1 cellular context compared by ENCODE assay signal in genomic region chr12:110698171-110698902, GRCh38.
TF ChIP-seq lines count a peak whose summit lies in the region.

No MANE protein-coding gene starts in this region.

TF ChIP-seq in K562, 482 proteins besides CTCF, POLR2A, EP300 and RAD21 (continued from another document and continues in another):
- no peak for TF ChIP-seq ZNF518B (CRISPR knock-in tag; IDR thresholded peaks at IDR 0.05)
- TF ChIP-seq ASH1L (IDR thresholded peaks at IDR 0.05; ENCODE audit: borderline replicate concordance, low read depth, partially characterized antibody), result no peak
- TF ChIP-seq DACH1 (IDR thresholded peaks at IDR 0.05; ENCODE audit: partially characterized antibody), result no peak
- peak; percentile 66 for TF ChIP-seq BACH1 (tag; IDR thresholded peaks at IDR 0.05)
- TF ChIP-seq ATF7 (IDR thresholded peaks at IDR 0.05), result peak; percentile 75
- no peak for TF ChIP-seq ATF6 (CRISPR knock-in tag; IDR thresholded peaks at IDR 0.05)
- no peak for TF ChIP-seq ZMIZ1 (IDR thresholded peaks at IDR 0.05; ENCODE audit: low read depth in 2 of 2, low read length in 2 of 2)
- no peak for TF ChIP-seq KDM5B (IDR thresholded peaks at IDR 0.05; ENCODE audit: insufficient replicate concordance, low read depth, low read length)
- no peak for TF ChIP-seq HNRNPL (IDR thresholded peaks at IDR 0.05; ENCODE audit: low read depth, low read length)
- TF ChIP-seq E2F3 (CRISPR knock-in tag; IDR thresholded peaks at IDR 0.05), result peak; percentile 37; the same call in 1 of the 2 replicates
- TF ChIP-seq HOXB6 (CRISPR knock-in tag; IDR thresholded peaks at IDR 0.05; ENCODE audit: borderline replicate concordance), result no peak
- peak; percentile 95 for TF ChIP-seq CTBP1 (IDR thresholded peaks at IDR 0.05; ENCODE audit: borderline replicate concordance)
- no peak for TF ChIP-seq CBFB (CRISPR knock-in tag; IDR thresholded peaks at IDR 0.05)
- TF ChIP-seq HNRNPH1 (optimal IDR thresholded peaks at IDR 0.05; ENCODE audit: low read depth, low read length), result no peak
- no peak for TF ChIP-seq EZH2 (IDR thresholded peaks at IDR 0.05; ENCODE audit: borderline replicate concordance, low read depth, low read length)
- TF ChIP-seq SNRNP70 (optimal IDR thresholded peaks at IDR 0.05; ENCODE audit: low read depth, low read length), result no peak
- TF ChIP-seq TAF1 (IDR thresholded peaks at IDR 0.05; ENCODE audit: control insufficient read depth, extremely low read depth, insufficient read depth, low read length, severe bottlenecking), result no peak
- TF ChIP-seq KLF10 (CRISPR knock-in tag; IDR thresholded peaks at IDR 0.05), result no peak
- TF ChIP-seq MXD1 (CRISPR knock-in tag; IDR thresholded peaks at IDR 0.05; ENCODE audit: borderline replicate concordance, poor library complexity, severe bottlenecking), result no peak
- no peak for TF ChIP-seq NCOA4 (IDR thresholded peaks at IDR 0.05; ENCODE audit: partially characterized antibody)
- TF ChIP-seq THRAP3 (IDR thresholded peaks at IDR 0.05; ENCODE audit: borderline replicate concordance), result no peak
- no peak for TF ChIP-seq MIER1 (IDR thresholded peaks at IDR 0.05; ENCODE audit: low read depth)
- peak; percentile 21; the same call in 1 of the 2 replicates for TF ChIP-seq CREM (IDR thresholded peaks at IDR 0.05; ENCODE audit: low read depth)
- no peak for TF ChIP-seq GTF2E2 (tag; IDR thresholded peaks at IDR 0.05)
- no peak for TF ChIP-seq ZNF75A (CRISPR knock-in tag; IDR thresholded peaks at IDR 0.05)
- TF ChIP-seq GABPB1 (CRISPR knock-in tag; IDR thresholded peaks at IDR 0.05), result peak; percentile 64; the same call in 1 of the 2 replicates
- 0 out of 2 replicates have a peak, but pooled peaks have one; percentile 16 for TF ChIP-seq ZNF384 (IDR thresholded peaks at IDR 0.05; ENCODE audit: low read depth, low read length)
- peak; percentile 56; the same call in 1 of the 2 replicates for TF ChIP-seq POLR2G (IDR thresholded peaks at IDR 0.05; ENCODE audit: low read depth, low read length)
- no peak for TF ChIP-seq ZNF174 (CRISPR knock-in tag; IDR thresholded peaks at IDR 0.05)
- TF ChIP-seq NR2C2 (CRISPR knock-in tag; IDR thresholded peaks at IDR 0.05), result no peak
- peak; percentile 65 for TF ChIP-seq NR2C2 (tag; IDR thresholded peaks at IDR 0.05)
- TF ChIP-seq PCBP1 (IDR thresholded peaks at IDR 0.05; ENCODE audit: low read depth, low read length, poor library complexity, severe bottlenecking), result no peak
- TF ChIP-seq SNAPC5 (CRISPR knock-in tag; IDR thresholded peaks at IDR 0.05), result no peak
- TF ChIP-seq MYNN (IDR thresholded peaks at IDR 0.05), result no peak
- no peak for TF ChIP-seq MYNN (CRISPR knock-in tag; IDR thresholded peaks at IDR 0.05)
- TF ChIP-seq SIRT6 (IDR thresholded peaks at IDR 0.05; ENCODE audit: low read depth, low read length), result no peak
- no peak for TF ChIP-seq TCF7 (IDR thresholded peaks at IDR 0.05; ENCODE audit: borderline replicate concordance)
- TF ChIP-seq IRF2 (CRISPR knock-in tag; IDR thresholded peaks at IDR 0.05), result no peak
- no peak for TF ChIP-seq PHF20 (IDR thresholded peaks at IDR 0.05; ENCODE audit: partially characterized antibody)
- no peak for TF ChIP-seq BRD4 (IDR thresholded peaks at IDR 0.05)
- no peak for TF ChIP-seq SNIP1 (IDR thresholded peaks at IDR 0.05; ENCODE audit: low read depth)
- no peak for TF ChIP-seq PCBP2 (IDR thresholded peaks at IDR 0.05; ENCODE audit: low read depth, low read length, poor library complexity, severe bottlenecking)
- no peak for TF ChIP-seq PRMT5 (CRISPR knock-in tag; IDR thresholded peaks at IDR 0.05)
- no peak for TF ChIP-seq RBM15 (IDR thresholded peaks at IDR 0.05; ENCODE audit: insufficient read depth, low read length)
- TF ChIP-seq ZBTB43 (CRISPR knock-in tag; IDR thresholded peaks at IDR 0.05), result no peak
- no peak for TF ChIP-seq MBD2 (IDR thresholded peaks at IDR 0.05; ENCODE audit: borderline replicate concordance, low read depth)
- TF ChIP-seq NFXL1 (CRISPR knock-in tag; IDR thresholded peaks at IDR 0.05), result no peak
- TF ChIP-seq WHSC1 (IDR thresholded peaks at IDR 0.05; ENCODE audit: low read length), result no peak
- no peak for TF ChIP-seq STAT5A (IDR thresholded peaks at IDR 0.05; ENCODE audit: borderline replicate concordance, low read length)
- peak; percentile 73 for TF ChIP-seq SOX6 (IDR thresholded peaks at IDR 0.05)
- TF ChIP-seq SMARCB1 (IDR thresholded peaks at IDR 0.05; ENCODE audit: insufficient read length, low read depth), result no peak
- TF ChIP-seq PATZ1 (CRISPR knock-in tag; IDR thresholded peaks at IDR 0.05; ENCODE audit: borderline replicate concordance), result no peak
- no peak for TF ChIP-seq MTF1 (CRISPR knock-in tag; IDR thresholded peaks at IDR 0.05; ENCODE audit: borderline replicate concordance)
- TF ChIP-seq ZNF586 (CRISPR knock-in tag; conservative IDR thresholded peaks at IDR 0.05), result no peak
- TF ChIP-seq FOXP1 (CRISPR knock-in tag; IDR thresholded peaks at IDR 0.05), result 0 out of 2 replicates have a peak, but pooled peaks have one; percentile 53
- no peak for TF ChIP-seq CBX8 (IDR thresholded peaks at IDR 0.05; ENCODE audit: borderline replicate concordance, extremely low read depth, low read depth, low read length, poor library complexity, severe bottlenecking)
- TF ChIP-seq BCOR (IDR thresholded peaks at IDR 0.05), result peak; percentile 64
- no peak for TF ChIP-seq ZNF445 (CRISPR knock-in tag; IDR thresholded peaks at IDR 0.05; ENCODE audit: low read depth)
- no peak for TF ChIP-seq ZC3H11A (IDR thresholded peaks at IDR 0.05; ENCODE audit: low read depth, low read length)
- TF ChIP-seq ZNF184 (CRISPR knock-in tag; IDR thresholded peaks at IDR 0.05), result no peak
- TF ChIP-seq NCOR1 (IDR thresholded peaks at IDR 0.05), result no peak
- no peak for TF ChIP-seq ZNF436 (CRISPR knock-in tag; IDR thresholded peaks at IDR 0.05)
- no peak for TF ChIP-seq FOXP4 (CRISPR knock-in tag; IDR thresholded peaks at IDR 0.05; ENCODE audit: borderline replicate concordance)
- TF ChIP-seq KLF6 (CRISPR knock-in tag; IDR thresholded peaks at IDR 0.05; ENCODE audit: borderline replicate concordance), result no peak
